ENCODE assay signal across 1 cellular context in the genomic region with DNA sequence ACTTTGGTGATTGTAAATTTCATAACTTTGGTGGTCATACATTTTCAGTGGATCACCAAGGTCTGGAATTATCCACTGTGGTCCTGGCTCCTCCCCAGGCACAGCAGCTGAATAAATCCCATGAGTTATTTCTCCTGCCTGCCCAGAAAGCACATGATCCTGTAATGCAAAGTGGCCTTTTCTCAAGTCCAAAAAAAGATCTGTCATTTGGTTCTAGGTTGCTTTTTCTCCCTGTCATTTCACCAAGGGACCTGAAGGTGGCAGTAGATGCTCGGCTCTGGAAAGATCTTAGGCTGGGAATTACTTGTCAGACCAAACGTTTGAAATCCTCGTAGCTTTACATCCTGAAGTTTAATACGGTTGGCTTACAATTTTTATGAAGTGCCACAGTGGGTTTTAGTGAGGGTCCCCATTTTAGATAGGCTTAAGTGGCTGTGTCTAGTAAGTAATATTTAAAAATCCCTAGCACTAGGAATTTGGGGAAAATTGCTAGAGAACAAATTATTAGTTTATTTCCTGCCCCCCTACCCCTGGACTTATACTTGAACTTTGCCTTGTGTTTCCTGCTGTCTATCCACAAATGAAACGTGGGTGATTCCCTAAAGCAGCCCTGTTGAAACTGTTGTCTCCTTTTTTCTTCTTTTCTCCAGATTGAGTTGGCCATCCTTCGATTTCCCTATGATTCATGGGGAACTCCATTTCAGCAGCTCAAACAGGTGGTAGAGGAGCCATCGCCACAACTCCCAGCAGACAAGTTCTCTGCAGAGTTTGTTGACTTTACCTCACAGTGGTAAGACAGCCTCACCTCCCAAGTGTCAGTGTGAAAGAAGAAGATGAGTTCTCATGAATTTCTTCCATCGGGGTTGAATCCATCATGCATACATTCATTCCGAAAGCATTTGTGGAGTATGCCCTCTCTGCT.
A peak's percentile ranks its signal among the peaks of the same experiment; 100 is the strongest.
TF ChIP-seq lines count a peak whose summit lies in the region.

No MANE protein-coding gene starts in this region.

TF ChIP-seq in HEK293, 187 proteins besides CTCF, POLR2A, EP300 and RAD21 (continued from another document):
- TF ChIP-seq ZNF654 (tag by site-specific recombination; IDR thresholded peaks at IDR 0.05; ENCODE audit: low read depth) = peak; percentile 85
- no peak for TF ChIP-seq WT1 (tag by site-specific recombination; IDR thresholded peaks at IDR 0.05)
- TF ChIP-seq, protein P1, sequence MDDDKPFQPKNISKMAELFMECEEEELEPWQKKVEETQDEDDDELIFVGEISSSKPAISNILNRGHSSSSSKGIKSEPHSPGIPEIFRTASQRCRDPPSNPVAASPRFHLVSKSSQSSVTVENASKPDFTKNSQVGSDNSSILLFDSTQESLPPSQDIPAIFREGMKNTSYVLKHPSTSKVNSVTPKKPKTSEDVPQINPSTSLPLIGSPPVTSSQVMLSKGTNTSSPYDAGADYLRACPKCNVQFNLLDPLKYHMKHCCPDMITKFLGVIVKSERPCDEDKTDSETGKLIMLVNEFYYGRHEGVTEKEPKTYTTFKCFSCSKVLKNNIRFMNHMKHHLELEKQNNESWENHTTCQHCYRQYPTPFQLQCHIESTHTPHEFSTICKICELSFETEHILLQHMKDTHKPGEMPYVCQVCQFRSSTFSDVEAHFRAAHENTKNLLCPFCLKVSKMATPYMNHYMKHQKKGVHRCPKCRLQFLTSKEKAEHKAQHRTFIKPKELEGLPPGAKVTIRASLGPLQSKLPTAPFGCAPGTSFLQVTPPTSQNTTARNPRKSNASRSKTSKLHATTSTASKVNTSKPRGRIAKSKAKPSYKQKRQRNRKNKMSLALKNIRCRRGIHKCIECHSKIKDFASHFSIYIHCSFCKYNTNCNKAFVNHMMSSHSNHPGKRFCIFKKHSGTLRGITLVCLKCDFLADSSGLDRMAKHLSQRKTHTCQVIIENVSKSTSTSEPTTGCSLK (tag by site-specific recombination; IDR thresholded peaks at IDR 0.05) = no peak
- 0 out of 2 replicates have a peak, but pooled peaks have one; percentile 35 for TF ChIP-seq ZNF660 (tag by site-specific recombination; IDR thresholded peaks at IDR 0.05)
TF ChIP-seq in HEK293: peak in this region for 3.
